In genomic region chr4:82799006-82799881, GRCh38 we compare ENCODE assay signal across 8 cellular contexts. TPM values are rescaled to one million over a fixed set of nuclear protein-coding genes. Genes with fewer than 3 reads are reported as not detected.
DNase-seq lines count a peak whose midpoint lies in the region; ATAC-seq and TF ChIP-seq lines count a peak whose summit lies in the region.

No MANE protein-coding gene starts in this region.

- H3K36me3 ChIP-seq in DOHH2 (ENCODE audit: control insufficient read depth, low read length) (no peaks in the 10 kb centered on the region; the same call in 1 of the 2 replicates), hepatocyte (replicated peaks; ENCODE audit: insufficient read depth, low read depth) (no peaks in the 10 kb centered on the region)

- H3K79me2 ChIP-seq in DOHH2 (ENCODE audit: control insufficient read depth, low read length) (peaks cover 31% of the 10 kb centered on the region), hepatocyte (no peaks in the 10 kb centered on the region)

- 0 out of 2 replicates have a peak, but pooled peaks cover 2% of the 10 kb centered on the region for H3F3A ChIP-seq in DOHH2 (ENCODE audit: control insufficient read depth, insufficient read depth)

- H3K27ac Mint-ChIP-seq in activated T-helper 1 cell treated with anti-CD3 and anti-CD28 coated beads, Interleukin-12 subunit alpha, Interleukin-12 subunit beta, Interleukin-2, Interleukin-4 antibody, amounts not matched to agents 30 ng/mL and 10 ng/mL and 1 ng/mL, durations not matched to agents 14 hours and 24 hours and 36 hours = no peak overlapping the region

- no peaks in the 10 kb centered on the region for H3K36me3 Mint-ChIP-seq in activated T-helper 1 cell treated with anti-CD3 and anti-CD28 coated beads, Interleukin-12 subunit alpha, Interleukin-12 subunit beta, Interleukin-2, Interleukin-4 antibody, amounts not matched to agents 30 ng/mL and 10 ng/mL and 1 ng/mL, durations not matched to agents 14 hours and 24 hours and 36 hours (ENCODE audit: low read depth)

- WGBS in hepatocyte (ENCODE audit: low lambda C conversion rate, missing lambda C conversion rate) = 27% methylated on average over 19 of the region's 25 CpGs

- intact Hi-C loops in activated T-helper 1 cell treated with anti-CD3 and anti-CD28 coated beads, Interleukin-12 subunit alpha, Interleukin-12 subunit beta, Interleukin-2, Interleukin-4 antibody, amounts not matched to agents 30 ng/mL and 10 ng/mL and 1 ng/mL, durations not matched to agents 14 hours and 24 hours and 36 hours (cut with micrococcal nuclease) = loop anchor here (5.0 kb wide), 1 partner anchor 748 kb away; no protein-coding TSS in a partner anchor

- peak overlapping the region; percentile 79 for H3K4me3 Mint-ChIP-seq in activated T-helper 1 cell treated with anti-CD3 and anti-CD28 coated beads, Interleukin-12 subunit alpha, Interleukin-12 subunit beta, Interleukin-2, Interleukin-4 antibody, amounts not matched to agents 30 ng/mL and 10 ng/mL and 1 ng/mL, durations not matched to agents 14 hours and 24 hours and 36 hours

- H3K9me3 Mint-ChIP-seq in activated T-helper 1 cell treated with anti-CD3 and anti-CD28 coated beads, Interleukin-12 subunit alpha, Interleukin-12 subunit beta, Interleukin-2, Interleukin-4 antibody, amounts not matched to agents 30 ng/mL and 10 ng/mL and 1 ng/mL, durations not matched to agents 14 hours and 24 hours and 36 hours = no peaks in the 10 kb centered on the region

- H3K4me3 ChIP-seq in DOHH2 (ENCODE audit: low read length) (peak overlapping the region; percentile 88), hepatocyte (peak overlapping the region; percentile 88)

- H3K27ac ChIP-seq in DOHH2 (ENCODE audit: low read depth, low read length) = peak overlapping the region; percentile 28; the same call in 1 of the 2 replicates
- H3K27ac ChIP-seq in hepatocyte = no peak overlapping the region

- H3K27me3 ChIP-seq in DOHH2 (ENCODE audit: control insufficient read depth, low read length) (no peaks in the 10 kb centered on the region), hepatocyte (peaks cover 21% of the 10 kb centered on the region)

- TF ChIP-seq CTCF in DOHH2 (IDR thresholded peaks at IDR 0.05; ENCODE audit: low read depth, low read length, poor library complexity, severe bottlenecking) (no peak), hepatocyte (IDR thresholded peaks at IDR 0.05; ENCODE audit: poor library complexity) (no peak)

- peak; percentile 41 for ATAC-seq in HG03025 (IDR thresholded peaks at IDR 0.05; ENCODE audit: low FRiP score, unreplicated experiment)
- ATAC-seq in HG02610 (IDR thresholded peaks at IDR 0.05; ENCODE audit: unreplicated experiment) = no peak

- H3K4me1 ChIP-seq in DOHH2 (ENCODE audit: control insufficient read depth, low read length) = peaks cover 22% of the 10 kb centered on the region
- H3K4me1 ChIP-seq in hepatocyte (ENCODE audit: insufficient read depth) = peaks cover 13% of the 10 kb centered on the region

- DNase-seq in activated T-helper 1 cell treated with anti-CD3 and anti-CD28 coated beads, Interleukin-12 subunit alpha, Interleukin-12 subunit beta, Interleukin-2, Interleukin-4 antibody, amounts not matched to agents 30 ng/mL and 10 ng/mL and 1 ng/mL, durations not matched to agents 14 hours and 24 hours and 36 hours (ENCODE audit: low spot score) = no peak
- DNase-seq in hepatocyte (ENCODE audit: low spot score) = no peak
- peak; percentile 35 for DNase-seq in stimulated activated CD8-positive, alpha-beta memory T cell treated with anti-CD3 and anti-CD28 coated beads, Interleukin-4, amount 100 ng/mL, for 48 hours
- no peak for DNase-seq in NCI-H2029 (lab: John Stamatoyannopoulos, UW)
- no peak for DNase-seq in HuH-7.5 (ENCODE audit: low spot score)

- H3K9me2 ChIP-seq in DOHH2 (replicated peaks; ENCODE audit: control insufficient read depth, low read length) = no peaks in the 10 kb centered on the region
- no peaks in the 10 kb centered on the region for H3K9me2 ChIP-seq in hepatocyte (replicated peaks; ENCODE audit: insufficient read depth)

- H3K4me2 ChIP-seq in DOHH2 (ENCODE audit: low read length) (peak overlapping the region; percentile 67), hepatocyte (peak overlapping the region; percentile 95)

- no peaks in the 10 kb centered on the region for H3K9me3 ChIP-seq in DOHH2 (ENCODE audit: control insufficient read depth, insufficient read depth, low read length)
- H3K9me3 ChIP-seq in hepatocyte (ENCODE audit: low read depth) = no peaks in the 10 kb centered on the region

- H4K20me1 ChIP-seq in DOHH2 (ENCODE audit: control insufficient read depth, insufficient read depth, low read depth, low read length) (no peaks in the 10 kb centered on the region), hepatocyte (ENCODE audit: insufficient read depth, poor library complexity, severe bottlenecking) (no peaks in the 10 kb centered on the region)

- H2AFZ ChIP-seq in hepatocyte = peak overlapping the region; percentile 74

- H3K27me3 Mint-ChIP-seq in activated T-helper 1 cell treated with anti-CD3 and anti-CD28 coated beads, Interleukin-12 subunit alpha, Interleukin-12 subunit beta, Interleukin-2, Interleukin-4 antibody, amounts not matched to agents 30 ng/mL and 10 ng/mL and 1 ng/mL, durations not matched to agents 14 hours and 24 hours and 36 hours (ENCODE audit: insufficient read depth) = peaks cover 64% of the 10 kb centered on the region

- peaks cover 10% of the 10 kb centered on the region for H3K4me1 Mint-ChIP-seq in activated T-helper 1 cell treated with anti-CD3 and anti-CD28 coated beads, Interleukin-12 subunit alpha, Interleukin-12 subunit beta, Interleukin-2, Interleukin-4 antibody, amounts not matched to agents 30 ng/mL and 10 ng/mL and 1 ng/mL, durations not matched to agents 14 hours and 24 hours and 36 hours (ENCODE audit: low read depth)

RNA-seq across cellular contexts. Expression of gene SCD5, which starts 0.6 kb away (rescaled TPM):
- total RNA-seq in activated T-helper 1 cell treated with anti-CD3 and anti-CD28 coated beads, Interleukin-12 subunit alpha, Interleukin-12 subunit beta, Interleukin-2, Interleukin-4 antibody, amounts not matched to agents 30 ng/mL and 10 ng/mL and 1 ng/mL, durations not matched to agents 14 hours and 24 hours and 36 hours = 0.44 and 0.70 TPM in 2 replicates
- 14.7 and 19.2 TPM in 2 replicates for total RNA-seq in hepatocyte
- polyA plus RNA-seq in hepatocyte = 5.3 and 6.4 TPM in 2 replicates
